Comparison of ENCODE assay signal across 7 cellular contexts in genomic region chr5:32504923-32505596, GRCh38.
DNase-seq lines count a peak whose midpoint lies in the region; ATAC-seq and TF ChIP-seq lines count a peak whose summit lies in the region.

No MANE protein-coding gene starts in this region.

- H3K36me3 ChIP-seq in lung (ENCODE audit: control insufficient read depth in 2 of 2, insufficient read depth in 2 of 2, low read length in 2 of 2) = no peaks in the 10 kb centered on the region

- peaks cover 0 to 3% of the 10 kb centered on the region in 2 donors for H3K4me1 ChIP-seq in lung (ENCODE audit: control insufficient read depth in 2 of 2, insufficient read depth in 2 of 2, low read length in 2 of 2)

- WGBS in lung, 2 donors = 5 to 19% methylated on average over 10 of the region's 10 CpGs

- no peaks in the 10 kb centered on the region for H3K9me3 Mint-ChIP-seq in type B pancreatic cell

- H3K4me3 Mint-ChIP-seq in type B pancreatic cell = peak overlapping the region; percentile 26

- peaks cover 41% of the 10 kb centered on the region for H3K4me1 Mint-ChIP-seq in type B pancreatic cell (ENCODE audit: unreplicated experiment)

- H3K27ac Mint-ChIP-seq in type B pancreatic cell = no peak overlapping the region

- H3K27me3 Mint-ChIP-seq in type B pancreatic cell = peaks cover 27% of the 10 kb centered on the region

- ATAC-seq in HG02623 (IDR thresholded peaks at IDR 0.05; ENCODE audit: unreplicated experiment) (peak; percentile 45), lung (ENCODE audit: insufficient read depth, low FRiP score) (peak; percentile 72), HG03457 (IDR thresholded peaks at IDR 0.05; ENCODE audit: unreplicated experiment) (no peak)

- no peak overlapping the region for H3K4me3 ChIP-seq in lung

- DNase-seq in NCI-H345 treated with DMSO at 0.1 percent for 48 hours (lab: John Stamatoyannopoulos, UW; ENCODE audit: unreplicated experiment) = peak; percentile 62
- DNase-seq in caudate nucleus (lab: John Stamatoyannopoulos, UW) = peak in 40 of 61 donors; percentile 2 to 72 (median 16)
- DNase-seq in lung (ENCODE audit: low spot score) = no peak
- DNase-seq in type B pancreatic cell (ENCODE audit: extremely low spot score, unreplicated experiment) = no peak
- DNase-seq in activated effector memory CD4-positive, alpha-beta T cell treated with anti-CD3 and anti-CD28 coated beads, Interleukin-2, amount 50 U/mL, for 16 hours = no peak

- H3K27ac ChIP-seq in caudate nucleus (ENCODE audit: low read depth, low read length) (no peak overlapping the region), lung (ENCODE audit: low read depth in 1 of 2, low read length in 1 of 2) (peak overlapping the region in 1 of 2 donors; percentile 57)

- H3K9me3 ChIP-seq in lung (ENCODE audit: control insufficient read depth in 2 of 2, insufficient read depth in 1 of 2, low read length in 1 of 2) = no peaks in the 10 kb centered on the region

- no peaks in the 10 kb centered on the region for H3K36me3 Mint-ChIP-seq in type B pancreatic cell

- TF ChIP-seq CTCF in lung (IDR thresholded peaks at IDR 0.05; ENCODE audit: control extremely low read depth, extremely low read depth) (no peak), type B pancreatic cell (conservative IDR thresholded peaks at IDR 0.05) (no peak)

- H3K27me3 ChIP-seq in lung (ENCODE audit: control insufficient read depth, insufficient read depth) = no peaks in the 10 kb centered on the region

Comparison
In these comparisons a context has a peak if more than half of its experiments do, and no peak if none do; other contexts are left out.
1. DNase-seq: peak in NCI-H345 treated with DMSO at 0.1 percent for 48 hours (single experiment) and caudate nucleus (40 of 61); none in lung (single experiment), type B pancreatic cell (single experiment) and activated effector memory CD4-positive, alpha-beta T cell treated with anti-CD3 and anti-CD28 coated beads, Interleukin-2, amount 50 U/mL, for 16 hours (single experiment).